Comparison of ENCODE assay signal across 14 cellular contexts in the genomic region with DNA sequence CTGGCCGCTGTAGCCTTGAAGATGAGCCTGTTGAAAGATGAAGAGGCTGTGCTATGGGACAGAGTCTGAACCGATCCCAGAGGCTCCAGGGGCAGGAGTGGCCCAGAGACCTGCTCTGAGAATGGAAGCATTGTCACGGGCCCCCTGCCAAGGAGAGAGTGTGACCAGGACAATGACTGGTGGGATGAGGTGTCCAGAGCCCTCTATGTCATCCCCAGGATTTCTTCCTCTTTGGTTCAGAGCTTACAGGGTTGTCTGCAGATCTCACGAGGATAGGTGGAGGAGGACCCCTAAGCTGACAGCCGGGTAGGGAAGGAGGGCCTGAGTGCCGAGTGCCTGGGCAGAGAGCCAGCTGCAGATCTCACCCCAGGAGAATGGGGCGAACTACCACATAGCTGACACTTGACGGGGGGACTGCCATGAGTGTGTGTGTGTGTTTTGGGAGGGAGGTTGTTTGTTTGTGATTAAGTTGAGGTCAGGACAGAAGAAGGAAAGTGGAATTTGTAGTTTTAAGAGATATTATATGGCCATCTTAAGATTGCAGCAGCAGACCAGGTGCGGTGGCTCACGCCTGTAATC. TPM values are rescaled to one million over a fixed set of nuclear protein-coding genes. Genes with fewer than 3 reads are reported as not detected.
DNase-seq lines count a peak whose midpoint lies in the region; ATAC-seq, FAIRE-seq and TF ChIP-seq lines count a peak whose summit lies in the region.
"Had no signal": no experiment of that assay in that cellular context is flagged by ENCODE, and none has a peak within 500 bp of the region (broad histone marks: within the 10 kb centered on the region; RNA-seq: fewer than 3 reads in every experiment).

No MANE protein-coding gene starts in this region.

- no peak for ATAC-seq in activated T-helper 17 cell treated with anti-CD3 and anti-CD28 coated beads, Interleukin-2, amount 50 U/mL, for 72 hours (replicated peaks)
- ATAC-seq in naive thymus-derived CD8-positive, alpha-beta T cell = peak; percentile 38 to 44
- no peak for ATAC-seq in sciatic nerve

- FAIRE-seq in GM12891 (lab: Jason Lieb, UNC) = peak; percentile 43
- no peak for FAIRE-seq in GM12892 (lab: Jason Lieb, UNC)

- H3K27ac Mint-ChIP-seq in activated T-helper 17 cell treated with anti-CD3 and anti-CD28 coated beads, Interleukin-2, amount 50 U/mL, for 72 hours = peak overlapping the region; percentile 88
- peak overlapping the region; percentile 84 to 94 (median 90) for H3K27ac Mint-ChIP-seq in naive thymus-derived CD8-positive, alpha-beta T cell
- H3K27ac Mint-ChIP-seq: nephron had no signal

- POLR2A ChIA-PET in naive thymus-derived CD8-positive, alpha-beta T cell (lab: Charles Lee) = interaction anchor here (0.7 to 46.7 kb wide), 6 partner anchors 9 to 145 kb away, joined by 3 to 1921 read pairs (median 145); partner anchors contain the start of gene PIK3CD

- no peaks in the 10 kb centered on the region for H3K9me3 Mint-ChIP-seq in activated T-helper 17 cell treated with anti-CD3 and anti-CD28 coated beads, Interleukin-2, amount 50 U/mL, for 72 hours
- H3K9me3 Mint-ChIP-seq in naive thymus-derived CD8-positive, alpha-beta T cell = no peaks in the 10 kb centered on the region
- H3K9me3 Mint-ChIP-seq: nephron had no signal

- peaks cover 87% of the 10 kb centered on the region for H3K36me3 Mint-ChIP-seq in activated T-helper 17 cell treated with anti-CD3 and anti-CD28 coated beads, Interleukin-2, amount 50 U/mL, for 72 hours (ENCODE audit: low read depth)
- peaks cover 3 to 85% (median 10%) of the 10 kb centered on the region in 3 donors for H3K36me3 Mint-ChIP-seq in naive thymus-derived CD8-positive, alpha-beta T cell

- no peaks in the 10 kb centered on the region for H3K27me3 Mint-ChIP-seq in activated T-helper 17 cell treated with anti-CD3 and anti-CD28 coated beads, Interleukin-2, amount 50 U/mL, for 72 hours
- H3K27me3 Mint-ChIP-seq in naive thymus-derived CD8-positive, alpha-beta T cell = no peaks in the 10 kb centered on the region

- TF ChIP-seq POLR2A in GM12891 (IDR thresholded peaks at IDR 0.05; ENCODE audit: low read depth, low read length) = no peak
- TF ChIP-seq POLR2A in GM12892 (IDR thresholded peaks at IDR 0.05; ENCODE audit: low read depth, low read length) = no peak

- H3K4me3 Mint-ChIP-seq in activated T-helper 17 cell treated with anti-CD3 and anti-CD28 coated beads, Interleukin-2, amount 50 U/mL, for 72 hours = no peak overlapping the region
- peak overlapping the region; percentile 4 to 84 (median 62) for H3K4me3 Mint-ChIP-seq in naive thymus-derived CD8-positive, alpha-beta T cell
- H3K4me3 Mint-ChIP-seq: nephron had no signal

- H3K4me1 Mint-ChIP-seq in activated T-helper 17 cell treated with anti-CD3 and anti-CD28 coated beads, Interleukin-2, amount 50 U/mL, for 72 hours = peaks cover 32% of the 10 kb centered on the region
- H3K4me1 Mint-ChIP-seq in naive thymus-derived CD8-positive, alpha-beta T cell = peaks cover 39 to 89% (median 83%) of the 10 kb centered on the region in 4 donors
- H3K4me1 Mint-ChIP-seq: nephron had no signal

- intact Hi-C loops in sciatic nerve (cut with DNase I) = no loop called here

- DNase-seq in DMS 273 (lab: John Stamatoyannopoulos, UW; ENCODE audit: unreplicated experiment) (peak; percentile 30), DMS 273 treated with DMSO at 0.1 percent for 48 hours (lab: John Stamatoyannopoulos, UW) (no peak), GM12891 (ENCODE audit: insufficient read length, low spot score) (no peak), GM12892 (ENCODE audit: insufficient read length) (no peak), sciatic nerve (ENCODE audit: low spot score) (no peak), GM19238 (ENCODE audit: insufficient read length, low spot score) (no peak)
- DNase-seq in naive thymus-derived CD8-positive, alpha-beta T cell = peak in 1 of 10 donors; percentile 31
- DNase-seq: activated CD4-positive, CD25-positive, alpha-beta regulatory T cell; activated gamma-delta T cell treated with Interleukin-2 at 50 U/mL for 16 hours; caudate nucleus; NCI-H2171; substantia nigra had no signal

TF ChIP-seq in GM12891, 5 proteins besides CTCF, POLR2A, EP300 and RAD21:
- TF ChIP-seq TAF1 (IDR thresholded peaks at IDR 0.05; ENCODE audit: low read depth, low read length) (no peak), POLR2AphosphoS5 (IDR thresholded peaks at IDR 0.05; ENCODE audit: low read depth, low read length) (no peak), POU2F2 (IDR thresholded peaks at IDR 0.05; ENCODE audit: low read depth, low read length) (no peak), PAX5 (IDR thresholded peaks at IDR 0.05; ENCODE audit: insufficient read depth, low read length, severe bottlenecking) (no peak), SPI1 (IDR thresholded peaks at IDR 0.05; ENCODE audit: low read depth, low read length) (no peak)
TF ChIP-seq in GM12891: peak in this region for 0.

RNA-seq across cellular contexts. Expression of gene PIK3CD, which starts 25.4 kb away (rescaled TPM):
- polyA plus RNA-seq in GM12891 (2012; ENCODE audit: low read depth, missing spikeins) = 55.7 TPM
- 100 to 1,000 TPM; 114 to 120 TPM for total RNA-seq in activated T-helper 17 cell treated with anti-CD3 and anti-CD28 coated beads, Interleukin-2, amount 50 U/mL, for 72 hours
- total RNA-seq in naive thymus-derived CD8-positive, alpha-beta T cell = 100 to 1,000 TPM; 334 to 343 TPM
- 100 to 1,000 TPM in 1 of 3 donors, 10 to 100 TPM in 2; 56.8 to 166 (median 87.4) TPM for polyA plus RNA-seq in naive thymus-derived CD8-positive, alpha-beta T cell
- 53.8 TPM for polyA plus RNA-seq in GM12892 (2012; ENCODE audit: missing spikeins)
- total RNA-seq in sciatic nerve = 17.9 TPM

Comparison
In these comparisons a context has a peak if more than half of its experiments do, and no peak if none do; other contexts are left out.
1. ATAC-seq: peak in naive thymus-derived CD8-positive, alpha-beta T cell (2 of 2); none in activated T-helper 17 cell treated with anti-CD3 and anti-CD28 coated beads, Interleukin-2, amount 50 U/mL, for 72 hours (single experiment) and sciatic nerve (single experiment).